Comparison of ENCODE assay signal across 8 cellular contexts in the genomic region with DNA sequence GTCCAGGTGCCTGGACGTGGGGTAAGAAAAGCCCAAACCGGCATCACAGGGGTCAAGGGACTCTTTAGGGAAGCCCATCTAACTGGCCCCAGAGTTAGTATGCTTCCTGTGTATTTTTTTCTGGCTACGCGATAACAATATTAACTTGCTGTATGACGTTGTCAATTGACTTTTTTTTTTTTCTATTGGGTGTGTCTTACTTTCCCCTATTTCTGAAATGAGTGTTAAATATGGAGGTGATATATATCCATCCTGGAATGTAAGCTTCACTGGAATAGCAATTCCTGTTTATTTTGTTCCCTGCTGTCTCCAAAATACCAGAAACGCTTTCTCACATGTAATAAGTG. TPM values are rescaled to one million over a fixed set of nuclear protein-coding genes. Genes with fewer than 3 reads are reported as not detected.
DNase-seq lines count a peak whose midpoint lies in the region; ATAC-seq, FAIRE-seq and TF ChIP-seq lines count a peak whose summit lies in the region.

No MANE protein-coding gene starts in this region.

- H3K4me1 ChIP-seq in kidney (ENCODE audit: control insufficient read depth in 1 of 2, insufficient read depth in 1 of 2, low read depth in 1 of 2, low read length in 2 of 2) (no peaks in the 10 kb centered on the region), subcutaneous abdominal adipose tissue (ENCODE audit: control insufficient read depth in 5 of 5, insufficient read depth in 5 of 5, low read length in 5 of 5) (peaks cover 0 to 13% (median 6%) of the 10 kb centered on the region in 5 donors)

- no peaks in the 10 kb centered on the region for H3K27me3 ChIP-seq in subcutaneous abdominal adipose tissue (ENCODE audit: control insufficient read depth in 5 of 5, insufficient read depth in 4 of 5, low read length in 5 of 5)

- intact Hi-C loops in kidney (cut with DNase I): no loop called here

- no peak for TF ChIP-seq CTCF in kidney (IDR thresholded peaks at IDR 0.05; ENCODE audit: borderline replicate concordance, extremely low read depth, insufficient read depth)

- H3K9ac ChIP-seq in kidney (ENCODE audit: low read length in 2 of 2) (peak overlapping the region in 1 of 2 donors; percentile 2), subcutaneous abdominal adipose tissue (ENCODE audit: low read length in 5 of 5) (peak overlapping the region; percentile 17 to 78 (median 71))

- H3K36me3 ChIP-seq in kidney (ENCODE audit: control insufficient read depth in 1 of 2, insufficient read depth in 2 of 2, low read length in 2 of 2): no peaks in the 10 kb centered on the region
- H3K36me3 ChIP-seq in subcutaneous abdominal adipose tissue (ENCODE audit: control insufficient read depth in 5 of 5, insufficient read depth in 5 of 5, low read length in 5 of 5): no peaks in the 10 kb centered on the region

- H3K4me3 ChIP-seq in kidney (ENCODE audit: low read length in 2 of 2) (peak overlapping the region; percentile 77 to 82), subcutaneous abdominal adipose tissue (ENCODE audit: low read depth in 1 of 5, low read length in 5 of 5) (peak overlapping the region; percentile 71 to 78 (median 75))

- no peak for FAIRE-seq in kidney (lab: Jason Lieb, UNC)

- no peaks in the 10 kb centered on the region for H3K36me3 Mint-ChIP-seq in T-helper 1 cell treated with Interleukin-12 subunit alpha and Interleukin-12 subunit beta and Interleukin-4 antibody, amounts not matched to agents 30 μg/mL and 1 μg/mL, for 36 hours (ENCODE audit: low read depth)
- no peaks in the 10 kb centered on the region for H3K36me3 Mint-ChIP-seq in activated T-helper 17 cell treated with anti-CD3 and anti-CD28 coated beads, Interleukin-2, amount 50 U/mL, for 72 hours (ENCODE audit: low read depth)

- ATAC-seq in activated T-helper 17 cell treated with anti-CD3 and anti-CD28 coated beads, Interleukin-2, amount 50 U/mL, for 72 hours (replicated peaks): no peak
- no peak for ATAC-seq in HG03520 (IDR thresholded peaks at IDR 0.05; ENCODE audit: unreplicated experiment)

- no peak overlapping the region for H3K27ac Mint-ChIP-seq in T-helper 1 cell treated with Interleukin-12 subunit alpha and Interleukin-12 subunit beta and Interleukin-4 antibody, amounts not matched to agents 30 μg/mL and 1 μg/mL, for 36 hours
- no peak overlapping the region for H3K27ac Mint-ChIP-seq in activated T-helper 17 cell treated with anti-CD3 and anti-CD28 coated beads, Interleukin-2, amount 50 U/mL, for 72 hours

- H3K27me3 Mint-ChIP-seq in T-helper 1 cell treated with Interleukin-12 subunit alpha and Interleukin-12 subunit beta and Interleukin-4 antibody, amounts not matched to agents 30 μg/mL and 1 μg/mL, for 36 hours (ENCODE audit: low read depth): peaks cover 52% of the 10 kb centered on the region
- peaks cover 50% of the 10 kb centered on the region for H3K27me3 Mint-ChIP-seq in activated T-helper 17 cell treated with anti-CD3 and anti-CD28 coated beads, Interleukin-2, amount 50 U/mL, for 72 hours

- peak overlapping the region; percentile 37 for H3K4me3 Mint-ChIP-seq in T-helper 1 cell treated with Interleukin-12 subunit alpha and Interleukin-12 subunit beta and Interleukin-4 antibody, amounts not matched to agents 30 μg/mL and 1 μg/mL, for 36 hours
- H3K4me3 Mint-ChIP-seq in activated T-helper 17 cell treated with anti-CD3 and anti-CD28 coated beads, Interleukin-2, amount 50 U/mL, for 72 hours: peak overlapping the region; percentile 50

- H3K27ac ChIP-seq in kidney (ENCODE audit: low read depth in 2 of 2, low read length in 2 of 2) (peak overlapping the region; percentile 1 to 15), subcutaneous abdominal adipose tissue (ENCODE audit: low read depth, low read length) (no peak overlapping the region)

- H3K9me3 ChIP-seq in kidney (ENCODE audit: control insufficient read depth in 1 of 2, low read length in 2 of 2) (no peaks in the 10 kb centered on the region), subcutaneous abdominal adipose tissue (ENCODE audit: control insufficient read depth in 5 of 5, low read length in 5 of 5) (no peaks in the 10 kb centered on the region)

- no peaks in the 10 kb centered on the region for H3K9me3 Mint-ChIP-seq in T-helper 1 cell treated with Interleukin-12 subunit alpha and Interleukin-12 subunit beta and Interleukin-4 antibody, amounts not matched to agents 30 μg/mL and 1 μg/mL, for 36 hours
- no peaks in the 10 kb centered on the region for H3K9me3 Mint-ChIP-seq in activated T-helper 17 cell treated with anti-CD3 and anti-CD28 coated beads, Interleukin-2, amount 50 U/mL, for 72 hours

- DNase-seq in T-helper 1 cell (no peak), kidney (no peak), NCI-H2029 treated with DMSO at 0.1 percent for 48 hours (lab: John Stamatoyannopoulos, UW) (no peak), NCI-H2171 (lab: John Stamatoyannopoulos, UW) (no peak)

- H3K4me1 Mint-ChIP-seq in T-helper 1 cell treated with Interleukin-12 subunit alpha and Interleukin-12 subunit beta and Interleukin-4 antibody, amounts not matched to agents 30 μg/mL and 1 μg/mL, for 36 hours (ENCODE audit: low read depth): peaks cover 3% of the 10 kb centered on the region
- peaks cover 4% of the 10 kb centered on the region for H3K4me1 Mint-ChIP-seq in activated T-helper 17 cell treated with anti-CD3 and anti-CD28 coated beads, Interleukin-2, amount 50 U/mL, for 72 hours

RNA-seq across cellular contexts. Expression of a gene that starts 0.6 kb away (rescaled TPM):
- not detected for total RNA-seq in activated T-helper 17 cell treated with anti-CD3 and anti-CD28 coated beads, Interleukin-2, amount 50 U/mL, for 72 hours
- total RNA-seq in kidney: 1.9 TPM
- 2.1 TPM for polyA plus RNA-seq in kidney (ENCODE audit: insufficient read depth, low read depth, low replicate concordance)
